8 cellular contexts compared by ENCODE assay signal in the genomic region with DNA sequence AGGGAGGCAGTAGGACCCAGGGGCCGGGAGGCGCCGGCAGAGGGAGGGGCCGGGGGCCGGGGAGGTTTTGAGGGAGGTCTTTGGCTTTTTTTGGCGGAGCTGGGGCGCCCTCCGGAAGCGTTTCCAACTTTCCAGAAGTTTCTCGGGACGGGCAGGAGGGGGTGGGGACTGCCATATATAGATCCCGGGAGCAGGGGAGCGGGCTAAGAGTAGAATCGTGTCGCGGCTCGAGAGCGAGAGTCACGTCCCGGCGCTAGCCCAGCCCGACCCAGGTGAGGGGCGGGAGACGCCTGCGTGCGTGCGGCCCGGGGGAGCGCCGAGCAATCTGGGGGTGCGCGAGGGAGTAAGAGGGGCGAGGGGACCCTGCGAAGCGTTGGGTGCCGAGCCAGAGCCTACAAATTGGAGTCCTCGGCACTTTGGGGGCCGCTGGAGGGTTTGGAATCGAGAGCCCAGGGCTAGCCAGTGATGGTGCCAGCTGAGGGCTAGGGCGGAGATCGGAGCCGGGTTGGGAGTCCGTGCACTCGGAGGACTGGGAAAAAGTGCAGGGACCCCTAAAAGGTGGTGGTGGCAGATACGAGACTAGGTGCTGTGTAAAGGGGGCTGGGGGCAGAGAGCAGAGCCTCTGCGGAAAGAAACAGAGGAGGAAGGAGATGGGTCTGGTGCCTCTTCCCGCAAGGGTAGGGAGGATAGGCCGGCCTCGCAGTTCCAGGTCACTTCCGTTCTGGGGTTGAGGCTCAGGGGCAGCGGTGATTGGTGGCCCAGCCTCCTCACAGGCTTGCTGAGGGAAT. TPM values are rescaled to one million over a fixed set of nuclear protein-coding genes. Genes with fewer than 3 reads are reported as not detected.
DNase-seq lines count a peak whose midpoint lies in the region; ATAC-seq and TF ChIP-seq lines count a peak whose summit lies in the region.

A gene (plus strand): TSS at position 206 of the 788 bp plus-strand sequence. CDS start 4,097 bp downstream, outside the sequence.

- peaks cover 16% of the 10 kb centered on the region for H3K4me1 ChIP-seq in Karpas-422 (ENCODE audit: low read length)
- H3K4me1 ChIP-seq in gastroesophageal sphincter: peaks cover 9 to 92% (median 60%) of the 10 kb centered on the region in 3 donors
- H3K4me1 ChIP-seq in neuronal stem cell (ENCODE audit: control insufficient read depth in 2 of 2, insufficient read depth in 1 of 2, low read depth in 1 of 2, low read length in 2 of 2): peaks cover 47 to 59% of the 10 kb centered on the region in 2 donors
- peaks cover 72% of the 10 kb centered on the region for H3K4me1 ChIP-seq in testis

- H3K9me3 ChIP-seq in Karpas-422 (ENCODE audit: low read length) (no peaks in the 10 kb centered on the region), SK-N-MC (ENCODE audit: low read depth, low read length) (no peaks in the 10 kb centered on the region), gastroesophageal sphincter (no peaks in the 10 kb centered on the region), neuronal stem cell (replicated peaks in 1 of 2; ENCODE audit: control insufficient read depth in 2 of 2, insufficient read depth in 1 of 2, low read depth in 1 of 2, low read length in 2 of 2) (no peaks in the 10 kb centered on the region), testis (no peaks in the 10 kb centered on the region)

- ATAC-seq in GM21737 (IDR thresholded peaks at IDR 0.05; ENCODE audit: unreplicated experiment) (peak; percentile 83), gastroesophageal sphincter (peak; percentile 83)

- H3K9me3 Mint-ChIP-seq in activated naive CD4-positive, alpha-beta T cell treated with anti-CD3 and anti-CD28 coated beads, Interleukin-2, amount 10 ng/mL, durations not matched to agents 7 days and 5 days: no peaks in the 10 kb centered on the region

- TF ChIP-seq POLR2A in gastroesophageal sphincter (IDR thresholded peaks at IDR 0.05) (peak; percentile 61 to 72), testis (IDR thresholded peaks at IDR 0.05) (peak; percentile 33)

- H3K4ac ChIP-seq in neuronal stem cell (ENCODE audit: low read length): peak within 1 kb of the TSS; percentile 89

- intact Hi-C loops in testis (cut with DNase I; ENCODE audit: low total_unique reads): no loop called here

- H2BK15ac ChIP-seq in neuronal stem cell (ENCODE audit: low read length): peak within 1 kb of the TSS; percentile 35

- H3K79me2 ChIP-seq in Karpas-422 (ENCODE audit: low read length): no peaks in the 10 kb centered on the region

- WGBS in gastroesophageal sphincter (ENCODE audit: low coverage in 1 of 2), 2 donors: 0% methylated on average over 10 to 14 of the region's 51 CpGs
- WGBS in neuronal stem cell (ENCODE audit: extremely low coverage in 2 of 2, insufficient read length in 2 of 2, insufficient replicate concordance in 1 of 2), 2 donors: no CpG with 5 or more reads among the region's 51 CpGs
- 0% methylated on average over 43 to 50 of the region's 51 CpGs for WGBS in testis, 2 donors

- no peak for TF ChIP-seq CTCF in gastroesophageal sphincter (IDR thresholded peaks at IDR 0.05)
- TF ChIP-seq CTCF in testis (IDR thresholded peaks at IDR 0.05): no peak

- H3K4me2 ChIP-seq in Karpas-422 (ENCODE audit: low read depth, low read length, poor library complexity, severe bottlenecking): peak within 1 kb of the TSS; percentile 73
- H3K4me2 ChIP-seq in neuronal stem cell (ENCODE audit: insufficient read depth, low read length, poor library complexity, severe bottlenecking): peak within 1 kb of the TSS; percentile 91

- H2AK5ac ChIP-seq in neuronal stem cell (ENCODE audit: low read depth, low read length): peak within 1 kb of the TSS; percentile 89

- H4K91ac ChIP-seq in neuronal stem cell (ENCODE audit: low read depth, low read length, poor library complexity): peak within 1 kb of the TSS; percentile 97

- CTCF ChIA-PET in activated naive CD4-positive, alpha-beta T cell treated with anti-CD3 and anti-CD28 coated beads, Interleukin-2, amount 10 ng/mL, durations not matched to agents 7 days and 5 days (lab: Charles Lee): interaction anchor here (1.3 to 1.4 kb wide), 2 partner anchors 15 to 30 kb away, joined by 3 to 5 read pairs; no protein-coding TSS in a partner anchor

- no peak for TF ChIP-seq EP300 in gastroesophageal sphincter (IDR thresholded peaks at IDR 0.05)

- H3K27me3 ChIP-seq in Karpas-422 (ENCODE audit: low read length) (no peaks in the 10 kb centered on the region), gastroesophageal sphincter (no peaks in the 10 kb centered on the region), neuronal stem cell (ENCODE audit: control insufficient read depth in 3 of 3, insufficient read depth in 3 of 3, low read depth in 1 of 3, low read length in 3 of 3) (no peaks in the 10 kb centered on the region), testis (no peaks in the 10 kb centered on the region)

- H3K27ac ChIP-seq in Karpas-422 (ENCODE audit: low read length): peak within 1 kb of the TSS; percentile 67
- H3K27ac ChIP-seq in SK-N-MC: peak within 1 kb of the TSS; percentile 91
- peak within 1 kb of the TSS; percentile 98 to 100 (median 99) for H3K27ac ChIP-seq in gastroesophageal sphincter
- H3K27ac ChIP-seq in neuronal stem cell (replicated peaks; ENCODE audit: low read length): peak within 1 kb of the TSS; percentile 99
- H3K27ac ChIP-seq in testis: peak within 1 kb of the TSS; percentile 99 to 100

- peaks cover 7% of the 10 kb centered on the region for H3K79me1 ChIP-seq in neuronal stem cell (ENCODE audit: low read depth, low read length)

- peaks cover 42% of the 10 kb centered on the region for H3K4me1 Mint-ChIP-seq in activated naive CD4-positive, alpha-beta T cell treated with anti-CD3 and anti-CD28 coated beads, Interleukin-2, amount 10 ng/mL, durations not matched to agents 7 days and 5 days

- H3K36me3 ChIP-seq in Karpas-422 (ENCODE audit: insufficient read depth, low read length): no peaks in the 10 kb centered on the region
- H3K36me3 ChIP-seq in SK-N-MC (ENCODE audit: insufficient read depth, low read length): peaks cover 34% of the 10 kb centered on the region
- H3K36me3 ChIP-seq in gastroesophageal sphincter: peaks cover 0 to 25% of the 10 kb centered on the region in 2 donors
- peaks cover 12 to 38% of the 10 kb centered on the region in 2 donors for H3K36me3 ChIP-seq in neuronal stem cell (replicated peaks in 1 of 2; ENCODE audit: control insufficient read depth in 2 of 2, insufficient read depth in 2 of 2, low read length in 2 of 2)
- H3K36me3 ChIP-seq in testis (ENCODE audit: low read depth, missing control alignments): no peaks in the 10 kb centered on the region

- H2BK12ac ChIP-seq in neuronal stem cell (ENCODE audit: low read length): peak within 1 kb of the TSS; percentile 66

- no peaks in the 10 kb centered on the region for H4K20me1 ChIP-seq in Karpas-422 (ENCODE audit: insufficient read depth, low read depth, low read length)

- peak within 1 kb of the TSS; percentile 74 for H3K23ac ChIP-seq in neuronal stem cell (ENCODE audit: low read depth, low read length, poor library complexity)

- H3K4me3 Mint-ChIP-seq in activated naive CD4-positive, alpha-beta T cell treated with anti-CD3 and anti-CD28 coated beads, Interleukin-2, amount 10 ng/mL, durations not matched to agents 7 days and 5 days: peak within 1 kb of the TSS; percentile 98

- peak within 1 kb of the TSS; percentile 99 for H3K18ac ChIP-seq in neuronal stem cell (ENCODE audit: low read length)

- H3K36me3 Mint-ChIP-seq in activated naive CD4-positive, alpha-beta T cell treated with anti-CD3 and anti-CD28 coated beads, Interleukin-2, amount 10 ng/mL, durations not matched to agents 7 days and 5 days: no peaks in the 10 kb centered on the region

- DNase-seq in DMS153 (lab: John Stamatoyannopoulos, UW): peak; percentile 63
- peak; percentile 90 for DNase-seq in Karpas-422
- no peak for DNase-seq in SK-N-MC (ENCODE audit: low read depth, low spot score)
- DNase-seq in activated naive CD4-positive, alpha-beta T cell treated with anti-CD3 and anti-CD28 coated beads, Interleukin-2, amount 10 ng/mL, durations not matched to agents 7 days and 5 days: peak; percentile 80
- DNase-seq in neuronal stem cell (ENCODE audit: low spot score): no peak
- peak; percentile 91 for DNase-seq in testis

- H2AFZ ChIP-seq in Karpas-422 (ENCODE audit: low read length): peak within 1 kb of the TSS; percentile 61; the same call in 1 of the 2 replicates
- H2AFZ ChIP-seq in neuronal stem cell (ENCODE audit: low read length): peak within 1 kb of the TSS; percentile 86

- H3K27ac Mint-ChIP-seq in activated naive CD4-positive, alpha-beta T cell treated with anti-CD3 and anti-CD28 coated beads, Interleukin-2, amount 10 ng/mL, durations not matched to agents 7 days and 5 days: peak within 1 kb of the TSS; percentile 93

- peak within 1 kb of the TSS; percentile 74 for H3K4me3 ChIP-seq in Karpas-422 (ENCODE audit: low read length)
- peak within 1 kb of the TSS; percentile 91 for H3K4me3 ChIP-seq in SK-N-MC
- peak within 1 kb of the TSS; percentile 75 to 89 for H3K4me3 ChIP-seq in gastroesophageal sphincter
- H3K4me3 ChIP-seq in neuronal stem cell (ENCODE audit: low read length in 2 of 2): peak within 1 kb of the TSS; percentile 88 to 94
- peak within 1 kb of the TSS; percentile 94 to 98 for H3K4me3 ChIP-seq in testis

- no peaks in the 10 kb centered on the region for H3K9me2 ChIP-seq in Karpas-422 (replicated peaks; ENCODE audit: insufficient read depth, low read length)

- H3K14ac ChIP-seq in neuronal stem cell (ENCODE audit: low read length): peak within 1 kb of the TSS; percentile 74

- H3K27me3 Mint-ChIP-seq in activated naive CD4-positive, alpha-beta T cell treated with anti-CD3 and anti-CD28 coated beads, Interleukin-2, amount 10 ng/mL, durations not matched to agents 7 days and 5 days: peaks cover 14% of the 10 kb centered on the region

- H2BK120ac ChIP-seq in neuronal stem cell (ENCODE audit: low read depth, low read length): peak within 1 kb of the TSS; percentile 87

- peak within 1 kb of the TSS; percentile 95 for H2BK5ac ChIP-seq in neuronal stem cell (ENCODE audit: low read length)

- H3K9ac ChIP-seq in Karpas-422 (ENCODE audit: low read length) (peak within 1 kb of the TSS; percentile 81), SK-N-MC (ENCODE audit: insufficient read length) (peak within 1 kb of the TSS; percentile 87), neuronal stem cell (ENCODE audit: low read depth, low read length, poor library complexity) (peak within 1 kb of the TSS; percentile 96)

- no peak within 1 kb of the TSS for H4K8ac ChIP-seq in neuronal stem cell (ENCODE audit: low read depth, low read length)

RNA-seq across cellular contexts. Expression of the gene that starts here (rescaled TPM):
- 10.5 and 16.1 TPM in 2 replicates for total RNA-seq in Karpas-422 (2014; rRNA removed; shearing (Covaris generic); ENCODE audit: low replicate concordance)
- 100 to 1,000 TPM; 127 to 284 (median 175) TPM for total RNA-seq in gastroesophageal sphincter
- polyA plus RNA-seq in neuronal stem cell (2013, experiment 1 of 2): 246 TPM
- polyA plus RNA-seq in neuronal stem cell (2013, experiment 2 of 2): 246 TPM
- 100 to 1,000 TPM; 122 to 178 TPM for total RNA-seq in testis
- 92.2 TPM for polyA plus RNA-seq in testis (ENCODE audit: insufficient read depth, low read depth, low replicate concordance)

Comparison
In these comparisons a context has a peak if more than half of its experiments do, and no peak if none do; other contexts are left out.
1. DNase-seq: peak in DMS153 (single experiment), Karpas-422 (single experiment), activated naive CD4-positive, alpha-beta T cell treated with anti-CD3 and anti-CD28 coated beads, Interleukin-2, amount 10 ng/mL, durations not matched to agents 7 days and 5 days (single experiment) and testis (single experiment); none in SK-N-MC (single experiment) and neuronal stem cell (single experiment).
2. Peak in every context shown above with its lines, with median percentiles within 50 percentile points of each other: H3K27ac ChIP-seq, H3K4me3 ChIP-seq and H3K9ac ChIP-seq.